ENCODE assay signal across 9 cellular contexts in the genomic region with DNA sequence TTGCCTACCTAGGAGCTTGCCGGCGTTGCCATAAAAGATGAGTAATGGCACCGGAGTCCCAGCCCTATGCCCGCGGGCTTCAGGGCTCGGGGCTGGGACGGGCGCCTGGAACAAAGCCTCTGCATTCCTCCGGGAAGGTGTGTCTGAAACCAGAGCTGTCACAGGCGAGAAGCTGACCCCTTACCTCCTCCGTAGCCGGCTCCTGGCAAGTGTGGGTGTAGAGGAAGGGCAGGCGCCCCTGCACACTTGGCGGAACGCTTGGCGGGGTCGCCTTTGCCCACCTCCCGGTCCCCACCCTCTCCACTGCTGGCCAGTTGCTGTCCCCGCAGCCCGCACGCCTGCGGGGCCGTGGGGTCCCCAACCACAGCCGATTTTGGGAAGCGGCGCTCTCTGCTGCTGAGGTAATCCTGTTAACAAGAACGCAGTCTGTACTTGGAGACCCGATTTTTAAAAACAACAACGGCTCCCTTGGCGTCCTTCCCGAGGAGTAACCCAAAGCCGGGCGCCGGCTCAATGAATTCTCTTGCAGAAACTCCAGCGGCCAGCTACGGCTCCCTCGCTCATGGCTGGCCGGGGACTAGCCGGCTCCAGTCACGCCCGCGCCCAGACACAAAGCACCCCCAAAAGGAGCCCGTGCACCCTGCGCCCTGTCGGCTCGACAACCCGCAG.
DNase-seq lines count a peak whose midpoint lies in the region; ATAC-seq lines count a peak whose summit lies in the region.
"Had no signal": no experiment of that assay in that cellular context is flagged by ENCODE, and none has a peak within 500 bp of the region (broad histone marks: within the 10 kb centered on the region; RNA-seq: fewer than 3 reads in every experiment).

No MANE protein-coding gene starts in this region.

- H3K9me3 Mint-ChIP-seq in T-helper 1 cell treated with Interleukin-12 subunit alpha and Interleukin-12 subunit beta and Interleukin-4 antibody, amounts not matched to agents 30 μg/mL and 1 μg/mL, for 36 hours = no peaks in the 10 kb centered on the region

- H3K9ac ChIP-seq in iPS-18a (ENCODE audit: low read length) (peak overlapping the region; percentile 2), skeletal muscle tissue (ENCODE audit: low read depth in 1 of 3, low read length in 3 of 3) (peak overlapping the region; percentile 51 to 77 (median 55))

- H3K9me3 ChIP-seq in iPS-18a (ENCODE audit: control insufficient read depth, low read depth, low read length) (no peaks in the 10 kb centered on the region), skeletal muscle tissue (ENCODE audit: control insufficient read depth in 3 of 3, low read length in 3 of 3) (no peaks in the 10 kb centered on the region)

- H3K4me3 ChIP-seq in iPS-18a (ENCODE audit: low read length) (peak overlapping the region; percentile 60), skeletal muscle tissue (ENCODE audit: low read length in 3 of 3) (peak overlapping the region; percentile 46 to 76 (median 70))

- H3K36me3 Mint-ChIP-seq in T-helper 1 cell treated with Interleukin-12 subunit alpha and Interleukin-12 subunit beta and Interleukin-4 antibody, amounts not matched to agents 30 μg/mL and 1 μg/mL, for 36 hours (ENCODE audit: low read depth) = no peaks in the 10 kb centered on the region

- H3K27ac Mint-ChIP-seq in T-helper 1 cell treated with Interleukin-12 subunit alpha and Interleukin-12 subunit beta and Interleukin-4 antibody, amounts not matched to agents 30 μg/mL and 1 μg/mL, for 36 hours = no peak overlapping the region

- H3K27me3 Mint-ChIP-seq in T-helper 1 cell treated with Interleukin-12 subunit alpha and Interleukin-12 subunit beta and Interleukin-4 antibody, amounts not matched to agents 30 μg/mL and 1 μg/mL, for 36 hours (ENCODE audit: low read depth) = peaks cover 61% of the 10 kb centered on the region

- peak; percentile 40 for ATAC-seq in HG03432 (IDR thresholded peaks at IDR 0.05; ENCODE audit: unreplicated experiment)
- ATAC-seq in GM21576 (IDR thresholded peaks at IDR 0.05; ENCODE audit: unreplicated experiment) = no peak

- H3K36me3 ChIP-seq in iPS-18a (ENCODE audit: control insufficient read depth, low read depth, low read length) = no peaks in the 10 kb centered on the region
- no peaks in the 10 kb centered on the region for H3K36me3 ChIP-seq in skeletal muscle tissue (ENCODE audit: control insufficient read depth in 3 of 3, insufficient read depth in 3 of 3, low read length in 3 of 3)

- H3K4me1 ChIP-seq in iPS-18a (ENCODE audit: control insufficient read depth, low read depth, low read length) (peaks cover 17% of the 10 kb centered on the region), skeletal muscle tissue (ENCODE audit: control insufficient read depth in 3 of 3, insufficient read depth in 3 of 3, low read length in 3 of 3) (peaks cover 6 to 20% (median 12%) of the 10 kb centered on the region in 3 donors)

- H3K4me1 Mint-ChIP-seq in T-helper 1 cell treated with Interleukin-12 subunit alpha and Interleukin-12 subunit beta and Interleukin-4 antibody, amounts not matched to agents 30 μg/mL and 1 μg/mL, for 36 hours (ENCODE audit: low read depth) = peaks cover 6% of the 10 kb centered on the region

- H3K27me3 ChIP-seq in iPS-18a (ENCODE audit: control insufficient read depth, insufficient read depth, low read length) = peaks cover 64% of the 10 kb centered on the region
- peaks cover 0 to 8% (median 7%) of the 10 kb centered on the region in 3 donors for H3K27me3 ChIP-seq in skeletal muscle tissue (ENCODE audit: control insufficient read depth in 3 of 3, insufficient read depth in 3 of 3, low read length in 3 of 3)

- H3K4me3 Mint-ChIP-seq in T-helper 1 cell treated with Interleukin-12 subunit alpha and Interleukin-12 subunit beta and Interleukin-4 antibody, amounts not matched to agents 30 μg/mL and 1 μg/mL, for 36 hours = peak overlapping the region; percentile 31

- DNase-seq in T-helper 1 cell (no peak), astrocyte of the hippocampus (ENCODE audit: low read depth, low spot score) (peak; percentile 83)
- DNase-seq in activated effector memory CD4-positive, alpha-beta T cell treated with Interleukin-2 at 50 U/mL for 16 hours = no peak
- DNase-seq: DND-41 had no signal

- H3K27ac ChIP-seq in iPS-18a (ENCODE audit: low read length) = no peak overlapping the region
- no peak overlapping the region for H3K27ac ChIP-seq in skeletal muscle tissue (ENCODE audit: low read depth, low read length)
